Comparison of ENCODE assay signal across 10 cellular contexts in the genomic region with DNA sequence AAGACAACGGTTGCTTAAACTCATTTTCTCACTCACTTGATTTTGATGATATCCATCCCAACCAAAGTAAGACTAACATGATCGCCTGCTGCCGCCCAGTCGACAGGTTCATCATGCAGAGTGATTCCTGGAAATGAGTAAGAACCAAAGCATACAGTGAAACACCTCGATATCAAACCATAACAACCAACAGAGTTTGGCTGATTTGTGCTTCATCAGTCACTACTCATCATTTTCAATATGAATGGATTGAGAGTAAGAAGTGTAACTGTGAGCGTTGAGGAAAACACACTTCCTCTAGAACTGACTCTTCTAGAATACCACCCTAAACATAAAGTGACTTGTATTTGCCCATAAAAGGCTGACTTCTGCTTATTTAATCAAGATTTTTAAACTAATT.
A peak's percentile ranks its signal among the peaks of the same experiment; 100 is the strongest.
DNase-seq lines count a peak whose midpoint lies in the region; ATAC-seq lines count a peak whose summit lies in the region.
"Had no signal": no experiment of that assay in that cellular context is flagged by ENCODE, and none has a peak within 500 bp of the region (broad histone marks: within the 10 kb centered on the region; RNA-seq: fewer than 3 reads in every experiment).

No MANE protein-coding gene starts in this region.

- ATAC-seq in GM18517 (IDR thresholded peaks at IDR 0.05; ENCODE audit: unreplicated experiment) (peak; percentile 85), GM21576 (IDR thresholded peaks at IDR 0.05; ENCODE audit: unreplicated experiment) (peak; percentile 73), HG03457 (IDR thresholded peaks at IDR 0.05; ENCODE audit: unreplicated experiment) (peak; percentile 67)

- peak; percentile 31 to 45 (median 41) for DNase-seq in stimulated activated CD4-positive, alpha-beta T cell treated with anti-CD3 and anti-CD28 coated beads, Interleukin-12 subunit alpha, Interleukin-12 subunit beta, amount 100 ng/mL, for 48 hours (ENCODE audit: low read depth in 2 of 3, low spot score in 1 of 3)
- DNase-seq in head of caudate nucleus, result no peak
- DNase-seq in DMS79 treated with DMSO at 0.1 percent for 48 hours (lab: John Stamatoyannopoulos, UW), result no peak
- no peak for DNase-seq in NCI-H2107 treated with DMSO at 0.1 percent for 48 hours (lab: John Stamatoyannopoulos, UW; ENCODE audit: unreplicated experiment)
- DNase-seq in NCI-H1105 treated with DMSO at 0.1 percent for 48 hours (lab: John Stamatoyannopoulos, UW), result no peak
- DNase-seq: DND-41, NCI-H510A treated with DMSO at 0.1 percent for 48 hours had no signal

- intact Hi-C loops in head of caudate nucleus (cut with DNase I), result no loop called here

Comparison
In these comparisons a context has a peak if more than half of its experiments do, and no peak if none do; other contexts are left out.
1. DNase-seq: peak in stimulated activated CD4-positive, alpha-beta T cell treated with anti-CD3 and anti-CD28 coated beads, Interleukin-12 subunit alpha, Interleukin-12 subunit beta, amount 100 ng/mL, for 48 hours (3 of 3); none in head of caudate nucleus (0 of 42), DMS79 treated with DMSO at 0.1 percent for 48 hours (single experiment), NCI-H2107 treated with DMSO at 0.1 percent for 48 hours (single experiment) and NCI-H1105 treated with DMSO at 0.1 percent for 48 hours (single experiment).
2. Peak in every context shown above with its lines, with median percentiles within 50 percentile points of each other: ATAC-seq.